In genomic region chr9:107749787-107750444, GRCh38 we compare ENCODE assay signal across 8 cellular contexts.
DNase-seq lines count a peak whose midpoint lies in the region; ATAC-seq and TF ChIP-seq lines count a peak whose summit lies in the region.

No MANE protein-coding gene starts in this region.

- no peak overlapping the region for H2AFZ ChIP-seq in SK-N-SH (ENCODE audit: low read depth)

- CTCF ChIA-PET in SK-N-SH (lab: Yijun Ruan, JAX), result no interaction called here

- H3K79me2 ChIP-seq in SK-N-SH (ENCODE audit: insufficient read depth), result no peaks in the 10 kb centered on the region

- H3K4me3 ChIP-seq in SK-N-SH (ENCODE audit: low read depth in 2 of 2, low read length in 1 of 2) (0 out of 4 replicates have a peak overlapping the region, but pooled peaks of 1 of the 2 experiments have one; percentile 12), neutrophil (ENCODE audit: low read depth in 1 of 2, low read length in 1 of 2) (no peak overlapping the region)

- H3K27ac ChIP-seq in SK-N-SH (ENCODE audit: low read depth in 2 of 2, low read length in 1 of 2), result peak overlapping the region; percentile 58 to 96; a peak in 3 of 4 replicates
- peak overlapping the region; percentile 41 for H3K27ac ChIP-seq in neutrophil

- H3K9me2 ChIP-seq in SK-N-SH, result no peaks in the 10 kb centered on the region

- 14% methylated on average over 1 of the region's 5 CpGs for WGBS in SK-N-SH (ENCODE audit: low lambda C conversion rate)

- DNase-seq in HS-27A (ENCODE audit: low read depth) (peak; percentile 89), SK-N-SH (no peak), fibroblast of the conjunctiva (ENCODE audit: low read depth) (peak; percentile 95), NCI-H1436 treated with DMSO at 0.1 percent for 48 hours (lab: John Stamatoyannopoulos, UW) (no peak)
- no peak for DNase-seq in activated naive CD4-positive, alpha-beta T cell (lab: John Stamatoyannopoulos, UW)
- DNase-seq in stimulated activated naive CD8-positive, alpha-beta T cell treated with anti-CD3 and anti-CD28 coated beads, Interleukin-15, Interleukin-2, amounts not matched to agents 100 U/mL and 50 U/mL, for 24 hours, result no peak

- H3K9me3 ChIP-seq in SK-N-SH, result no peaks in the 10 kb centered on the region
- H3K9me3 ChIP-seq in neutrophil, result no peaks in the 10 kb centered on the region

- peak overlapping the region; percentile 52 for H3K9ac ChIP-seq in SK-N-SH

- POLR2A ChIA-PET in SK-N-SH (lab: Yijun Ruan, JAX), result no interaction called here

- peaks cover 34% of the 10 kb centered on the region for H3F3A ChIP-seq in SK-N-SH (replicated peaks; ENCODE audit: insufficient read depth)

- no peaks in the 10 kb centered on the region for H3K27me3 ChIP-seq in SK-N-SH (ENCODE audit: insufficient read depth)
- no peaks in the 10 kb centered on the region for H3K27me3 ChIP-seq in neutrophil

- TF ChIP-seq CTCF in SK-N-SH (IDR thresholded peaks at IDR 0.05) (no peak), neutrophil (IDR thresholded peaks at IDR 0.05) (no peak)

- no peak for ATAC-seq in HG02623 (IDR thresholded peaks at IDR 0.05; ENCODE audit: unreplicated experiment)
- no peak for ATAC-seq in stimulated activated naive CD8-positive, alpha-beta T cell treated with anti-CD3 and anti-CD28 coated beads, Interleukin-15, Interleukin-2, amounts not matched to agents 100 U/mL and 50 U/mL, for 24 hours

- H4K20me1 ChIP-seq in SK-N-SH (ENCODE audit: insufficient read depth), result no peaks in the 10 kb centered on the region

- H3K4me2 ChIP-seq in SK-N-SH, result peak overlapping the region; percentile 70

- TF ChIP-seq RAD21 in SK-N-SH (IDR thresholded peaks at IDR 0.05; ENCODE audit: low read length), result no peak

- TF ChIP-seq EP300 in SK-N-SH (IDR thresholded peaks at IDR 0.05; ENCODE audit: borderline replicate concordance in 1 of 2, low read depth in 1 of 2, low read length in 1 of 2), result peak in 1 of 2 experiments; percentile 14; a peak in 1 of 4 replicates

- no peaks in the 10 kb centered on the region for H3K36me3 ChIP-seq in SK-N-SH (replicated peaks in 1 of 2; ENCODE audit: control insufficient read depth in 1 of 2, insufficient read depth in 2 of 2, low read length in 1 of 2)
- H3K36me3 ChIP-seq in neutrophil, result no peaks in the 10 kb centered on the region

- peaks cover 4 to 30% of the 10 kb centered on the region in 2 experiments for H3K4me1 ChIP-seq in SK-N-SH (ENCODE audit: control insufficient read depth in 1 of 2, insufficient read depth in 2 of 2, low read depth in 1 of 2, low read length in 1 of 2)
- peaks cover 10 to 18% of the 10 kb centered on the region in 2 experiments for H3K4me1 ChIP-seq in neutrophil (ENCODE audit: control insufficient read depth in 1 of 2, insufficient read depth in 1 of 2, low read depth in 1 of 2, low read length in 1 of 2)

TF ChIP-seq in SK-N-SH, 30 proteins besides CTCF, POLR2A, EP300 and RAD21 (continues in another document):
- TF ChIP-seq, protein P1, sequence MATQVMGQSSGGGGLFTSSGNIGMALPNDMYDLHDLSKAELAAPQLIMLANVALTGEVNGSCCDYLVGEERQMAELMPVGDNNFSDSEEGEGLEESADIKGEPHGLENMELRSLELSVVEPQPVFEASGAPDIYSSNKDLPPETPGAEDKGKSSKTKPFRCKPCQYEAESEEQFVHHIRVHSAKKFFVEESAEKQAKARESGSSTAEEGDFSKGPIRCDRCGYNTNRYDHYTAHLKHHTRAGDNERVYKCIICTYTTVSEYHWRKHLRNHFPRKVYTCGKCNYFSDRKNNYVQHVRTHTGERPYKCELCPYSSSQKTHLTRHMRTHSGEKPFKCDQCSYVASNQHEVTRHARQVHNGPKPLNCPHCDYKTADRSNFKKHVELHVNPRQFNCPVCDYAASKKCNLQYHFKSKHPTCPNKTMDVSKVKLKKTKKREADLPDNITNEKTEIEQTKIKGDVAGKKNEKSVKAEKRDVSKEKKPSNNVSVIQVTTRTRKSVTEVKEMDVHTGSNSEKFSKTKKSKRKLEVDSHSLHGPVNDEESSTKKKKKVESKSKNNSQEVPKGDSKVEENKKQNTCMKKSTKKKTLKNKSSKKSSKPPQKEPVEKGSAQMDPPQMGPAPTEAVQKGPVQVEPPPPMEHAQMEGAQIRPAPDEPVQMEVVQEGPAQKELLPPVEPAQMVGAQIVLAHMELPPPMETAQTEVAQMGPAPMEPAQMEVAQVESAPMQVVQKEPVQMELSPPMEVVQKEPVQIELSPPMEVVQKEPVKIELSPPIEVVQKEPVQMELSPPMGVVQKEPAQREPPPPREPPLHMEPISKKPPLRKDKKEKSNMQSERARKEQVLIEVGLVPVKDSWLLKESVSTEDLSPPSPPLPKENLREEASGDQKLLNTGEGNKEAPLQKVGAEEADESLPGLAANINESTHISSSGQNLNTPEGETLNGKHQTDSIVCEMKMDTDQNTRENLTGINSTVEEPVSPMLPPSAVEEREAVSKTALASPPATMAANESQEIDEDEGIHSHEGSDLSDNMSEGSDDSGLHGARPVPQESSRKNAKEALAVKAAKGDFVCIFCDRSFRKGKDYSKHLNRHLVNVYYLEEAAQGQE (IDR thresholded peaks at IDR 0.05; ENCODE audit: low read depth, low read length), result no peak
- TF ChIP-seq MXI1 (IDR thresholded peaks at IDR 0.05; ENCODE audit: low read depth, low read length) (no peak), RXRA (IDR thresholded peaks at IDR 0.05; ENCODE audit: borderline replicate concordance, low read depth) (no peak), SMC3 (IDR thresholded peaks at IDR 0.05; ENCODE audit: low read depth, low read length) (no peak), TEAD4 (IDR thresholded peaks at IDR 0.05; ENCODE audit: borderline replicate concordance, insufficient read depth) (no peak), GABPA (IDR thresholded peaks at IDR 0.05; ENCODE audit: low read depth) (peak; percentile 61; the same call in 1 of the 2 replicates), POLR2AphosphoS5 (IDR thresholded peaks at IDR 0.05; ENCODE audit: low read depth, low read length) (peak; percentile 65), GATA2 (CRISPR knock-in tag; IDR thresholded peaks at IDR 0.05) (no peak), TCF12 (IDR thresholded peaks at IDR 0.05) (peak; percentile 76), CHD2 (IDR thresholded peaks at IDR 0.05; ENCODE audit: low read length, partially characterized antibody) (no peak), NFIC (IDR thresholded peaks at IDR 0.05; ENCODE audit: borderline replicate concordance) (peak; percentile 66), TAF1 (IDR thresholded peaks at IDR 0.05; ENCODE audit: borderline replicate concordance, low read depth, low read length) (peak; percentile 47; the same call in 1 of the 2 replicates), MEF2A (IDR thresholded peaks at IDR 0.05; ENCODE audit: borderline replicate concordance, low read depth) (no peak), RCOR1 (IDR thresholded peaks at IDR 0.05; ENCODE audit: low read length) (no peak), JUND (IDR thresholded peaks at IDR 0.05) (0 out of 2 replicates have a peak, but pooled peaks have one; percentile 10), USF1 (IDR thresholded peaks at IDR 0.05; ENCODE audit: borderline replicate concordance, low read depth) (peak; percentile 72; the same call in 1 of the 2 replicates), FOSL2 (IDR thresholded peaks at IDR 0.05; ENCODE audit: borderline replicate concordance, low read depth) (0 out of 2 replicates have a peak, but pooled peaks have one; percentile 33), RFX5 (IDR thresholded peaks at IDR 0.05; ENCODE audit: low read length) (no peak), EZH2phosphoT487 (IDR thresholded peaks at IDR 0.05; ENCODE audit: borderline replicate concordance, low read depth) (no peak)
- TF ChIP-seq, protein P2, sequence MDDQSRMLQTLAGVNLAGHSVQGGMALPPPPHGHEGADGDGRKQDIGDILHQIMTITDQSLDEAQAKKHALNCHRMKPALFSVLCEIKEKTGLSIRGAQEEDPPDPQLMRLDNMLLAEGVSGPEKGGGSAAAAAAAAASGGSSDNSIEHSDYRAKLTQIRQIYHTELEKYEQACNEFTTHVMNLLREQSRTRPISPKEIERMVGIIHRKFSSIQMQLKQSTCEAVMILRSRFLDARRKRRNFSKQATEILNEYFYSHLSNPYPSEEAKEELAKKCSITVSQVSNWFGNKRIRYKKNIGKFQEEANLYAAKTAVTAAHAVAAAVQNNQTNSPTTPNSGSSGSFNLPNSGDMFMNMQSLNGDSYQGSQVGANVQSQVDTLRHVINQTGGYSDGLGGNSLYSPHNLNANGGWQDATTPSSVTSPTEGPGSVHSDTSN (IDR thresholded peaks at IDR 0.05), result no peak
- TF ChIP-seq, protein P3, sequence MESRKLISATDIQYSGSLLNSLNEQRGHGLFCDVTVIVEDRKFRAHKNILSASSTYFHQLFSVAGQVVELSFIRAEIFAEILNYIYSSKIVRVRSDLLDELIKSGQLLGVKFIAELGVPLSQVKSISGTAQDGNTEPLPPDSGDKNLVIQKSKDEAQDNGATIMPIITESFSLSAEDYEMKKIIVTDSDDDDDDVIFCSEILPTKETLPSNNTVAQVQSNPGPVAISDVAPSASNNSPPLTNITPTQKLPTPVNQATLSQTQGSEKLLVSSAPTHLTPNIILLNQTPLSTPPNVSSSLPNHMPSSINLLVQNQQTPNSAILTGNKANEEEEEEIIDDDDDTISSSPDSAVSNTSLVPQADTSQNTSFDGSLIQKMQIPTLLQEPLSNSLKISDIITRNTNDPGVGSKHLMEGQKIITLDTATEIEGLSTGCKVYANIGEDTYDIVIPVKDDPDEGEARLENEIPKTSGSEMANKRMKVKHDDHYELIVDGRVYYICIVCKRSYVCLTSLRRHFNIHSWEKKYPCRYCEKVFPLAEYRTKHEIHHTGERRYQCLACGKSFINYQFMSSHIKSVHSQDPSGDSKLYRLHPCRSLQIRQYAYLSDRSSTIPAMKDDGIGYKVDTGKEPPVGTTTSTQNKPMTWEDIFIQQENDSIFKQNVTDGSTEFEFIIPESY (IDR thresholded peaks at IDR 0.05; ENCODE audit: borderline replicate concordance, low read depth), result no peak
- TF ChIP-seq, protein P4, sequence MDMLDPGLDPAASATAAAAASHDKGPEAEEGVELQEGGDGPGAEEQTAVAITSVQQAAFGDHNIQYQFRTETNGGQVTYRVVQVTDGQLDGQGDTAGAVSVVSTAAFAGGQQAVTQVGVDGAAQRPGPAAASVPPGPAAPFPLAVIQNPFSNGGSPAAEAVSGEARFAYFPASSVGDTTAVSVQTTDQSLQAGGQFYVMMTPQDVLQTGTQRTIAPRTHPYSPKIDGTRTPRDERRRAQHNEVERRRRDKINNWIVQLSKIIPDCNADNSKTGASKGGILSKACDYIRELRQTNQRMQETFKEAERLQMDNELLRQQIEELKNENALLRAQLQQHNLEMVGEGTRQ (IDR thresholded peaks at IDR 0.05; ENCODE audit: borderline replicate concordance, low read depth, low read length), result no peak

Comparison
In these comparisons a context has a peak if more than half of its experiments do, and no peak if none do; other contexts are left out.
1. DNase-seq: peak in HS-27A (single experiment) and fibroblast of the conjunctiva (single experiment); none in SK-N-SH (single experiment), activated naive CD4-positive, alpha-beta T cell (0 of 4), NCI-H1436 treated with DMSO at 0.1 percent for 48 hours (single experiment) and stimulated activated naive CD8-positive, alpha-beta T cell treated with anti-CD3 and anti-CD28 coated beads, Interleukin-15, Interleukin-2, amounts not matched to agents 100 U/mL and 50 U/mL, for 24 hours (single experiment).